ENCODE assay signal across 8 cellular contexts in the genomic region with DNA sequence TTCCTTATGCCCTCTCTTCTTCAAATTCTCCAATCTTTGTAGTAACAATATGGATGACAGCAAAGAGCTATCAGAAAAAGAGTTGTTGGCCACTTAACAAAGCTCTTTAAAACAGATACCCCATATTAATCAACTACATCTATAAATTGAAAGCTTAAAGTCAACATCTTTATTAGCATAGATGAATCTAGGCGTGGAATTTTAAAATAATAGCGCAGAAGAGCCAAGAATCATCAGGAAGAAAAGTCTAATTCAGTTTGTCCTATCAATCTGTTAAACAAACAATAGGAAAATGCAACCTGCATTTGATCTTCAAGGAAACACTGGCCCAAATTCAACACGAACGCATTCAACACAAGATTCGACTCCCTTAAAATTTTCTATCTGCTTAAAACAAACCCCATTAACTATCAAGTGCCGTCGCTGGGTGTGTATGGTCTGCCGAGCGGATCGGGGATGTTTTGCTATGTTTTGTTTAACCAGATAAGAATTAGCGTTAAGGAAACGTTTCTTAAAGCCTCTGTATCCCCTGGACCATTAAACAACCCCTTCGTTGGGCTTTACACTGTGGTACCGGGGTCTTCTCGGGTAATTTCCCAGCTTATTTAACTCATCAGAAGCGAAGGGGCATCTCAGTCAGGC. TPM values are rescaled to one million over a fixed set of nuclear protein-coding genes. Genes with fewer than 3 reads are reported as not detected.
DNase-seq lines count a peak whose midpoint lies in the region; ATAC-seq and TF ChIP-seq lines count a peak whose summit lies in the region.

No MANE protein-coding gene starts in this region.

- no peak for TF ChIP-seq POLR2A in sigmoid colon (IDR thresholded peaks at IDR 0.05)

- intact Hi-C loops in sigmoid colon (cut with DNase I): loop anchor here (2.0 to 5.0 kb wide), 3 partner anchors 47 to 202 kb away; a partner anchor contains a TSS

- H3K4me1 ChIP-seq in HAP-1 (peaks cover 5% of the 10 kb centered on the region), sigmoid colon (peaks cover 0 to 31% (median 24%) of the 10 kb centered on the region in 4 donors)

- H3K27me3 ChIP-seq in HAP-1 (ENCODE audit: low read depth): no peaks in the 10 kb centered on the region
- no peaks in the 10 kb centered on the region for H3K27me3 ChIP-seq in sigmoid colon

- TF ChIP-seq CTCF in fibroblast of pulmonary artery (IDR thresholded peaks at IDR 0.05; ENCODE audit: low read length, missing control alignments) (no peak), sigmoid colon (IDR thresholded peaks at IDR 0.05) (peak in 2 of 4 experiments; percentile 10 to 26)

- H3K27ac ChIP-seq in sigmoid colon: peak overlapping the region; percentile 90 to 100 (median 97)

- H3K4me3 ChIP-seq in HAP-1 (peak overlapping the region; percentile 65), fibroblast of pulmonary artery (replicated peaks; ENCODE audit: low read depth, low read length) (peak overlapping the region; percentile 80), sigmoid colon (peak overlapping the region; percentile 61 to 98 (median 88))

- 1 to 6% methylated on average over 16 of the region's 16 CpGs for WGBS in sigmoid colon, 2 donors

- ATAC-seq in SK-N-SH treated with all-trans-retinoic acid at 6 μM for 48 hours (peak; percentile 16), GM19324 (IDR thresholded peaks at IDR 0.05; ENCODE audit: low FRiP score, unreplicated experiment) (no peak), HG03045 (IDR thresholded peaks at IDR 0.05; ENCODE audit: unreplicated experiment) (no peak), GM21360 (IDR thresholded peaks at IDR 0.05; ENCODE audit: unreplicated experiment) (no peak)

- H3K36me3 ChIP-seq in HAP-1 (replicated peaks): no peaks in the 10 kb centered on the region
- no peaks in the 10 kb centered on the region for H3K36me3 ChIP-seq in sigmoid colon

- H3K9me3 ChIP-seq in HAP-1 (no peaks in the 10 kb centered on the region), sigmoid colon (no peaks in the 10 kb centered on the region)

- TF ChIP-seq EP300 in sigmoid colon (IDR thresholded peaks at IDR 0.05): no peak

- DNase-seq in D341Med (ENCODE audit: low spot score) (peak; percentile 41), HAP-1 (ENCODE audit: low spot score in 2 of 2) (peak in 1 of 2 experiments; percentile 9), fibroblast of pulmonary artery (ENCODE audit: low read depth) (no peak), sigmoid colon (no peak)

- in situ Hi-C loops in HAP-1 (cut with MboI; ENCODE audit: low sequenced_read_pairs): no loop called here

TF ChIP-seq in SK-N-SH treated with all-trans-retinoic acid at 6 μM for 48 hours, 23 proteins besides CTCF, POLR2A, EP300 and RAD21:
- TF ChIP-seq RARB (CRISPR knock-in tag; IDR thresholded peaks at IDR 0.05) (no peak), ZNF8 (CRISPR knock-in tag; IDR thresholded peaks at IDR 0.05) (no peak), TOX (CRISPR knock-in tag; IDR thresholded peaks at IDR 0.05; ENCODE audit: borderline replicate concordance) (no peak), GLIS3 (CRISPR knock-in tag; IDR thresholded peaks at IDR 0.05) (no peak)
- TF ChIP-seq, protein P1, sequence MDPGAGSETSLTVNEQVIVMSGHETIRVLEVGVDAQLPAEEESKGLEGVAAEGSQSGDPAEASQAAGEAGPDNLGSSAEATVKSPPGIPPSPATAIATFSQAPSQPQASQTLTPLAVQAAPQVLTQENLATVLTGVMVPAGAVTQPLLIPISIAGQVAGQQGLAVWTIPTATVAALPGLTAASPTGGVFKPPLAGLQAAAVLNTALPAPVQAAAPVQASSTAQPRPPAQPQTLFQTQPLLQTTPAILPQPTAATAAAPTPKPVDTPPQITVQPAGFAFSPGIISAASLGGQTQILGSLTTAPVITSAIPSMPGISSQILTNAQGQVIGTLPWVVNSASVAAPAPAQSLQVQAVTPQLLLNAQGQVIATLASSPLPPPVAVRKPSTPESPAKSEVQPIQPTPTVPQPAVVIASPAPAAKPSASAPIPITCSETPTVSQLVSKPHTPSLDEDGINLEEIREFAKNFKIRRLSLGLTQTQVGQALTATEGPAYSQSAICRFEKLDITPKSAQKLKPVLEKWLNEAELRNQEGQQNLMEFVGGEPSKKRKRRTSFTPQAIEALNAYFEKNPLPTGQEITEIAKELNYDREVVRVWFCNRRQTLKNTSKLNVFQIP (CRISPR knock-in tag; IDR thresholded peaks at IDR 0.05; ENCODE audit: borderline replicate concordance, low read depth): no peak

RNA-seq across cellular contexts. Expression of a gene that starts 1.0 kb away (rescaled TPM):
- 10 to 100 TPM; 21.9 to 53.2 (median 33.5) TPM for total RNA-seq in sigmoid colon
- 10 to 100 TPM in 1 of 3 donors, 1 to 10 TPM in 2; 6.6 to 12.9 (median 8.3) TPM for polyA plus RNA-seq in sigmoid colon
